In the genomic region with DNA sequence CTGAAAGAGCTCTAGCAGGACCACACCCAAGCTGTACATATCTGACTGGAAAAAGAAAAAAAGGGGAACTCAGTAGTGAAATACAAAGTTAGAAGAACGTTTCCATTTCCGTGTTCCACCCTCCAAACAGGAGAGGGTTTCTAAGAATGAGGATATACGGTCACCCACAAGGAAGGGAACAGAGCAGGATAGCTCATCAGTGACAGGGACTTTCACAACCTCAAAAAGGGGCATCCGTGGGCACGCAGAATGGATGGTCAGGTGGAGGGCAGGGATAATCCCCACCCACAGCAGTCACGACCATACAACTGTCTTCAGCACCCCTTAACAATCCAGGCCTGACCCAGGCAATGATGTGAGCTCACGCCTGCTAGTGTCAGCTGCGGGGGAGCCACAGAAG, we compare ENCODE assay signal across 9 cellular contexts. TPM values are rescaled to one million over a fixed set of nuclear protein-coding genes. Genes with fewer than 3 reads are reported as not detected.
DNase-seq lines count a peak whose midpoint lies in the region; ATAC-seq and TF ChIP-seq lines count a peak whose summit lies in the region.
"Had no signal": no experiment of that assay in that cellular context is flagged by ENCODE, and none has a peak within 500 bp of the region (broad histone marks: within the 10 kb centered on the region; RNA-seq: fewer than 3 reads in every experiment).

No MANE protein-coding gene starts in this region.

- POLR2A ChIA-PET in OCI-LY7 (lab: Charles Lee), result interaction anchor here (0.6 to 1.3 kb wide), 6 partner anchors 17 to 80 kb away, joined by 3 to 4 read pairs (median 3); no protein-coding TSS in a partner anchor

- H3K9me3 ChIP-seq in OCI-LY7 (ENCODE audit: low read length), result no peaks in the 10 kb centered on the region
- H3K9me3 ChIP-seq in esophagus (ENCODE audit: control insufficient read depth in 2 of 2, insufficient read depth in 1 of 2, low read depth in 1 of 2, low read length in 1 of 2), result no peaks in the 10 kb centered on the region
- no peaks in the 10 kb centered on the region for H3K9me3 ChIP-seq in prostate gland
- H3K9me3 ChIP-seq in smooth muscle cell (replicated peaks; ENCODE audit: low read depth), result no peaks in the 10 kb centered on the region

- H3K27me3 ChIP-seq in esophagus (ENCODE audit: control insufficient read depth in 1 of 2, insufficient read depth in 2 of 2, low read length in 2 of 2) (no peaks in the 10 kb centered on the region), prostate gland (replicated peaks; ENCODE audit: insufficient read depth) (no peaks in the 10 kb centered on the region), smooth muscle cell (ENCODE audit: low read depth) (no peaks in the 10 kb centered on the region)

- DNase-seq in OCI-LY7 (ENCODE audit: low spot score) (no peak), prostate gland (ENCODE audit: low spot score) (no peak), smooth muscle cell (lab: John Stamatoyannopoulos, UW; ENCODE audit: unreplicated experiment) (no peak), NCI-H345 (lab: John Stamatoyannopoulos, UW) (no peak), GM19240 (ENCODE audit: insufficient read length, low spot score) (no peak), cerebellum (ENCODE audit: low spot score) (no peak)

- TF ChIP-seq CTCF in OCI-LY7 (conservative IDR thresholded peaks at IDR 0.05; ENCODE audit: low read length) (no peak), prostate gland (IDR thresholded peaks at IDR 0.05) (no peak), smooth muscle cell (IDR thresholded peaks at IDR 0.05; ENCODE audit: borderline replicate concordance, insufficient read depth, poor library complexity, severe bottlenecking) (no peak)

- H3F3A ChIP-seq in smooth muscle cell (ENCODE audit: low read depth), result no peaks in the 10 kb centered on the region

- H3K27ac ChIP-seq in OCI-LY7 (ENCODE audit: low read depth, low read length, poor library complexity, severe bottlenecking), result no peak overlapping the region
- peak overlapping the region; percentile 60 to 87 for H3K27ac ChIP-seq in esophagus (ENCODE audit: low read depth in 2 of 2, low read length in 1 of 2)
- H3K27ac ChIP-seq in prostate gland, result peak overlapping the region; percentile 24 to 69
- no peak overlapping the region for H3K27ac ChIP-seq in smooth muscle cell (ENCODE audit: low read depth)

- H2AFZ ChIP-seq in OCI-LY7 (ENCODE audit: low read length) (0 out of 2 replicates have a peak overlapping the region, but pooled peaks have one; percentile 8), smooth muscle cell (ENCODE audit: low read depth) (no peak overlapping the region)

- no peak overlapping the region for H3K4me2 ChIP-seq in OCI-LY7 (ENCODE audit: low read length)
- no peak overlapping the region for H3K4me2 ChIP-seq in smooth muscle cell

- H3K79me2 ChIP-seq in OCI-LY7 (ENCODE audit: insufficient read depth, low read depth, low read length), result no peaks in the 10 kb centered on the region
- no peaks in the 10 kb centered on the region for H3K79me2 ChIP-seq in smooth muscle cell (ENCODE audit: low read depth)

- no TSS peak for BruUV-seq in OCI-LY7 (replicated peaks; lab: Mats Ljungman, UMichigan)

- peaks cover 90% of the 10 kb centered on the region for H3K36me3 ChIP-seq in OCI-LY7 (ENCODE audit: insufficient read depth, low read length)
- peaks cover 15 to 23% of the 10 kb centered on the region in 2 donors for H3K36me3 ChIP-seq in esophagus (ENCODE audit: control insufficient read depth in 2 of 2, insufficient read depth in 2 of 2, low read length in 1 of 2)
- H3K36me3 ChIP-seq in prostate gland, result peaks cover 8 to 10% of the 10 kb centered on the region in 2 donors
- H3K36me3 ChIP-seq in smooth muscle cell (ENCODE audit: low read depth), result peaks cover 14% of the 10 kb centered on the region

- H4K20me1 ChIP-seq in OCI-LY7 (ENCODE audit: insufficient read depth, low read length) (no peaks in the 10 kb centered on the region), smooth muscle cell (ENCODE audit: low read depth) (peaks cover 13% of the 10 kb centered on the region)

- H3K9me2 ChIP-seq in OCI-LY7 (ENCODE audit: insufficient read depth, low read length), result no peaks in the 10 kb centered on the region

- intact Hi-C loops in OCI-LY7 (cut with micrococcal nuclease; ENCODE audit: unreplicated experiment), result no loop called here
- intact Hi-C loops in prostate gland (cut with DNase I), result no loop called here

- no peak overlapping the region for H3K9ac ChIP-seq in smooth muscle cell (ENCODE audit: low read depth)

- H3K4me1 ChIP-seq in OCI-LY7 (ENCODE audit: insufficient read depth, low read length, poor library complexity, severe bottlenecking), result peaks cover 11% of the 10 kb centered on the region
- H3K4me1 ChIP-seq in esophagus (ENCODE audit: control insufficient read depth in 2 of 2, insufficient read depth in 2 of 2, low read length in 1 of 2), result peaks cover 5 to 8% of the 10 kb centered on the region in 2 donors
- H3K4me1 ChIP-seq in prostate gland (replicated peaks), result peaks cover 23% of the 10 kb centered on the region
- no peaks in the 10 kb centered on the region for H3K4me1 ChIP-seq in smooth muscle cell (ENCODE audit: low read depth)

- peak; percentile 27 for ATAC-seq in GM18907 (IDR thresholded peaks at IDR 0.05; ENCODE audit: unreplicated experiment)

- 62 to 71% methylated on average over 8 of the region's 8 CpGs for WGBS in esophagus, 2 donors
- 73% methylated on average over 8 of the region's 8 CpGs for WGBS in prostate gland
- 87% methylated on average over 8 of the region's 8 CpGs for WGBS in smooth muscle cell (ENCODE audit: low lambda C conversion rate)

- CTCF ChIA-PET in OCI-LY7 (lab: Charles Lee; ENCODE audit: unreplicated experiment), result interaction anchor here (1.1 to 1.4 kb wide), 2 partner anchors 18 to 44 kb away, joined by 3 read pairs; partner anchors contain the start of genes AIMP2 and PMS2

- TF ChIP-seq POLR2A in prostate gland (IDR thresholded peaks at IDR 0.05), result no peak

- H3K4me3 ChIP-seq in OCI-LY7 (ENCODE audit: low read depth, low read length, poor library complexity, severe bottlenecking), result no peak overlapping the region
- H3K4me3 ChIP-seq in esophagus (ENCODE audit: low read depth in 1 of 2, low read length in 2 of 2), result no peak overlapping the region
- H3K4me3 ChIP-seq in prostate gland, result no peak overlapping the region
- H3K4me3 ChIP-seq in smooth muscle cell, result no peak overlapping the region

RNA-seq across cellular contexts. Expression of gene ANKRD61, which starts 4.3 kb away (rescaled TPM):
- total RNA-seq in OCI-LY7 (2014; rRNA removed; shearing (Covaris generic)), result 0.31 and 0.32 TPM in 2 replicates
- total RNA-seq in OCI-LY7 (2022), result 0.27 and 0.68 TPM in 2 replicates
- polyA plus RNA-seq in esophagus, result under 1 TPM in 1 of 2 donors, not detected in 1; 0.04 TPM
- total RNA-seq in prostate gland, result under 1 TPM in 1 of 2 donors, not detected in 1; 0.74 TPM
- not detected in 2 replicates for total RNA-seq in smooth muscle cell
- polyA plus RNA-seq in smooth muscle cell, result 0.16 and 0.70 TPM in 2 replicates
- total RNA-seq in cerebellum, result not detected
- total RNA-seq: mammary epithelial cell had no signal

RNA-seq across cellular contexts. Expression of gene AIMP2, which starts 17.8 kb away (rescaled TPM):
- total RNA-seq in OCI-LY7 (2014; rRNA removed; shearing (Covaris generic)), result 56.9 and 59.5 TPM in 2 replicates
- 63.5 and 70.4 TPM in 2 replicates for total RNA-seq in OCI-LY7 (2022)
- 10 to 100 TPM; 15.6 to 38.1 TPM for polyA plus RNA-seq in esophagus
- total RNA-seq in prostate gland, result 10 to 100 TPM; 34.4 to 35.4 TPM
- total RNA-seq in smooth muscle cell, result 28.5 and 43.7 TPM in 2 replicates
- polyA plus RNA-seq in smooth muscle cell, result 30.1 and 43.4 TPM in 2 replicates
- 18.4 TPM for total RNA-seq in cerebellum

RNA-seq across cellular contexts. Expression of gene PMS2, which starts 18.1 kb away (rescaled TPM):
- 22.9 and 28.9 TPM in 2 replicates for total RNA-seq in OCI-LY7 (2014; rRNA removed; shearing (Covaris generic))
- 37.1 TPM in 2 replicates for total RNA-seq in OCI-LY7 (2022)
- 1 to 10 TPM; 3.3 to 5.6 TPM for polyA plus RNA-seq in esophagus
- total RNA-seq in prostate gland, result 10 to 100 TPM in 1 of 2 donors, 1 to 10 TPM in 1; 9.3 to 12.6 TPM
- total RNA-seq in smooth muscle cell, result 8.8 and 14.3 TPM in 2 replicates
- 5.4 and 7.2 TPM in 2 replicates for polyA plus RNA-seq in smooth muscle cell
- total RNA-seq in cerebellum, result 26.1 TPM

RNA-seq across cellular contexts. Expression of gene EIF2AK1, which starts 32.1 kb away (rescaled TPM):
- 194 and 232 TPM in 2 replicates for total RNA-seq in OCI-LY7 (2014; rRNA removed; shearing (Covaris generic))
- total RNA-seq in OCI-LY7 (2022), result 110 and 115 TPM in 2 replicates
- 10 to 100 TPM; 30.8 to 32.0 TPM for polyA plus RNA-seq in esophagus
- total RNA-seq in prostate gland, result 100 to 1,000 TPM; 300 to 413 TPM
- total RNA-seq in smooth muscle cell, result 138 and 141 TPM in 2 replicates
- 95.5 and 106 TPM in 2 replicates for polyA plus RNA-seq in smooth muscle cell
- 69.3 TPM for total RNA-seq in cerebellum

RNA-seq across cellular contexts. Expression of gene RSPH10B, which starts 56.4 kb away (rescaled TPM):
- total RNA-seq in OCI-LY7 (2014; rRNA removed; shearing (Covaris generic)), result 0.09 and 0.51 TPM in 2 replicates
- total RNA-seq in OCI-LY7 (2022) (0.29 and 0.94 TPM in 2 replicates), prostate gland (under 1 TPM in 1 of 2 donors, not detected in 1; 0.34 TPM), smooth muscle cell (0.04 TPM in 1 of 2 replicates, not detected in the other), cerebellum (4.1 TPM)
- polyA plus RNA-seq in esophagus (under 1 TPM; 0.04 to 0.08 TPM), smooth muscle cell (not detected in 2 replicates)
- polyA plus RNA-seq: mammary epithelial cell had no signal

Comparison
In these comparisons a context has a peak if more than half of its experiments do, and no peak if none do; other contexts are left out.
1. H3K27ac ChIP-seq: peak in esophagus (2 of 2) and prostate gland (2 of 2); none in OCI-LY7 (single experiment) and smooth muscle cell (single experiment).